In genomic region chr3:47324278-47324865, GRCh38 we compare ENCODE assay signal across 8 cellular contexts. TPM values are rescaled to one million over a fixed set of nuclear protein-coding genes. Genes with fewer than 3 reads are reported as not detected.
A peak's percentile ranks its signal among the peaks of the same experiment; 100 is the strongest.
DNase-seq lines count a peak whose midpoint lies in the region; ATAC-seq and TF ChIP-seq lines count a peak whose summit lies in the region.

No MANE protein-coding gene starts in this region.

- H3K9ac ChIP-seq in SU-DHL-6 (ENCODE audit: low read length) = no peak overlapping the region

- H3K27ac ChIP-seq in SU-DHL-6 (ENCODE audit: low read depth, low read length) (no peak overlapping the region), right atrium auricular region (no peak overlapping the region)

- DNase-seq in ELF-1 (ENCODE audit: low read depth, low spot score) (peak; percentile 77), amygdala (lab: John Stamatoyannopoulos, UW) (peak in 35 of 56 donors; percentile 3 to 83 (median 20)), right atrium auricular region (ENCODE audit: low spot score) (peak; percentile 66), retina (peak; percentile 57)

- H3K4me3 ChIP-seq in SU-DHL-6 (ENCODE audit: insufficient read depth, low read length, poor library complexity, severe bottlenecking) = no peak overlapping the region
- H3K4me3 ChIP-seq in right atrium auricular region = no peak overlapping the region

- no peaks in the 10 kb centered on the region for H3K27me3 ChIP-seq in SU-DHL-6 (ENCODE audit: low read length)
- no peaks in the 10 kb centered on the region for H3K27me3 ChIP-seq in right atrium auricular region

- TF ChIP-seq CTCF in LNCAP (IDR thresholded peaks at IDR 0.05) (peak; percentile 72), SU-DHL-6 (IDR thresholded peaks at IDR 0.05; ENCODE audit: insufficient read depth, low read length, poor library complexity, severe bottlenecking) (peak; percentile 64), right atrium auricular region (IDR thresholded peaks at IDR 0.05) (peak; percentile 45 to 70)

- H4K20me1 ChIP-seq in SU-DHL-6 (ENCODE audit: low read depth, low read length) = no peaks in the 10 kb centered on the region

- H3K79me2 ChIP-seq in SU-DHL-6 (ENCODE audit: insufficient read depth, low read length) = no peaks in the 10 kb centered on the region

- no peak overlapping the region for H3K4me2 ChIP-seq in SU-DHL-6 (ENCODE audit: low read depth, low read length, poor library complexity, severe bottlenecking)

- ATAC-seq in GM21723 (IDR thresholded peaks at IDR 0.05; ENCODE audit: unreplicated experiment) (no peak), GM19455 (IDR thresholded peaks at IDR 0.05; ENCODE audit: unreplicated experiment) (no peak)

- no peaks in the 10 kb centered on the region for H3K36me3 ChIP-seq in SU-DHL-6 (ENCODE audit: low read length)
- peaks cover 52% of the 10 kb centered on the region for H3K36me3 ChIP-seq in right atrium auricular region

- no peaks in the 10 kb centered on the region for H3K9me3 ChIP-seq in SU-DHL-6 (ENCODE audit: insufficient read depth, low read length)
- no peaks in the 10 kb centered on the region for H3K9me3 ChIP-seq in right atrium auricular region

- peaks cover 0 to 1% of the 10 kb centered on the region in 2 donors for H3K4me1 ChIP-seq in right atrium auricular region

- no peaks in the 10 kb centered on the region for H3K9me2 ChIP-seq in SU-DHL-6 (replicated peaks; ENCODE audit: insufficient read depth, low read length)

- H3F3A ChIP-seq in SU-DHL-6 (ENCODE audit: insufficient read depth) = no peaks in the 10 kb centered on the region

- no peak overlapping the region for H2AFZ ChIP-seq in SU-DHL-6 (ENCODE audit: low read depth, low read length, severe bottlenecking)

RNA-seq across cellular contexts. Expression of gene KLHL18, which starts 41.6 kb away (rescaled TPM):
- total RNA-seq in right atrium auricular region = 10 to 100 TPM; 12.9 to 18.8 TPM

RNA-seq across cellular contexts. Expression of gene KIF9, which starts 41.8 kb away (rescaled TPM):
- 10 to 100 TPM in 1 of 2 donors, 1 to 10 TPM in 1; 8.8 to 10.5 TPM for total RNA-seq in right atrium auricular region

RNA-seq across cellular contexts. Expression of gene PTPN23, which starts 56.4 kb away (rescaled TPM):
- total RNA-seq in right atrium auricular region = 10 to 100 TPM; 13.7 to 18.8 TPM

Comparison
In these comparisons a context has a peak if more than half of its experiments do, and no peak if none do; other contexts are left out.
1. DNase-seq: peak in every context shown above with its lines; median percentile 77 in ELF-1; 66 in right atrium auricular region; 57 in retina; 20 in amygdala.